ENCODE assay signal across 18 cellular contexts in the genomic region with DNA sequence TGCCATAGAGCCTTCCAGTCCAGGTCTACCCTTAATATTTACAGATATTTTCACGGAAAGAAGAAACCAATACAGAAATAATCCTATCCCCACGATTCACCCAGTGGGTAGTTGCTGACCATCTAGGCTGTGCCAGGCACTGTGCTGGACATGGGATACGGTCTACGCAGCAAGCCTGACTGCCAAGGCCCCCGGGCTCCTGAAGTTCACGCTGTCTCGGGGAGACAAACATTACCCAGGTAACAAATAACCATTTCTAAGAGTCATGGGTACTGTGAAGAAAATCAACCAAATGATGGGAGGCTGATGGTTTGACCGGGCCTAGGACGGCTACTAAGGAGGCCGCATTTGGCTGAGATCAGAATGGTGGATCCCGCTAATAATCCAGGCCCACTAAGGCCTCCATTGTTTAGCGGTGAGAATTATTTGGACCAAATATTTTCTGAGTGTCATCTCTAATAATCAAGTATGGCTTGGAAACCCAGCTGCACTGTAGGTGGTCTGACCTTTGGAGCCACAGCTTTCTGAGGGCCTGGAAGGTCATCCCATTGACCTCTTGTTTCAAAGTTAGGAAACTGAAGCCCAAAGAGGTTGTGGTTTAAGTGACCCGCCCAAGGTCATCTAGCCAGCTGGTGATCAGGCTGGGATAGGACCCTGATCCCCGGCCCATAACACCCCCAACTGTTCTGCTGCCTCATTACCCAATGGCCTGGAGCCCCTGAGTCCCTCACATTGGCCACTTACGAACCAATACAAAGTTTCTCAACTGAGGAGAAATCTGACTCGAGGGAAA.
A peak's percentile ranks its signal among the peaks of the same experiment; 100 is the strongest.
DNase-seq lines count a peak whose midpoint lies in the region; ATAC-seq and TF ChIP-seq lines count a peak whose summit lies in the region.
"Had no signal": no experiment of that assay in that cellular context is flagged by ENCODE, and none has a peak within 500 bp of the region (broad histone marks: within the 10 kb centered on the region; RNA-seq: fewer than 3 reads in every experiment).

No MANE protein-coding gene starts in this region.

- H3K27ac Mint-ChIP-seq in type B pancreatic cell: no peak overlapping the region
- H3K27ac Mint-ChIP-seq in effector memory CD8-positive, alpha-beta T cell: no peak overlapping the region
- H3K27ac Mint-ChIP-seq: B cell; CD8-positive, alpha-beta T cell had no signal

- H4K20me1 ChIP-seq in osteoblast (ENCODE audit: insufficient read depth, low read length): no peaks in the 10 kb centered on the region

- H3K79me2 ChIP-seq in osteoblast (ENCODE audit: insufficient read depth, low read length): no peaks in the 10 kb centered on the region

- H3K4me1 Mint-ChIP-seq in type B pancreatic cell (ENCODE audit: unreplicated experiment): peaks cover 15% of the 10 kb centered on the region
- peaks cover 0 to 5% of the 10 kb centered on the region in 2 donors for H3K4me1 Mint-ChIP-seq in effector memory CD8-positive, alpha-beta T cell (ENCODE audit: low read depth in 2 of 2)

- no peaks in the 10 kb centered on the region for H3K36me3 Mint-ChIP-seq in type B pancreatic cell
- no peaks in the 10 kb centered on the region for H3K36me3 Mint-ChIP-seq in effector memory CD8-positive, alpha-beta T cell (ENCODE audit: insufficient read depth)
- H3K36me3 Mint-ChIP-seq: CD8-positive, alpha-beta T cell had no signal

- DNase-seq in coronary artery (ENCODE audit: low spot score) (peak; percentile 64), mesenteric fat pad (ENCODE audit: low spot score) (peak; percentile 30), type B pancreatic cell (ENCODE audit: extremely low spot score, unreplicated experiment) (peak; percentile 25), putamen (ENCODE audit: low spot score) (no peak), osteoblast (ENCODE audit: insufficient read length, low spot score, missing footprints) (no peak)
- no peak for DNase-seq in effector memory CD8-positive, alpha-beta T cell
- DNase-seq: Caco-2; CD8-positive, alpha-beta T cell; GM23248; H7; Karpas-422; NCI-H146; NCI-H446; NCI-H524 treated with DMSO at 0.1 percent for 48 hours; NCI-H774 had no signal

- TF ChIP-seq CTCF in VCaP (conservative IDR thresholded peaks at IDR 0.05) (no peak), coronary artery (IDR thresholded peaks at IDR 0.05) (no peak), type B pancreatic cell (conservative IDR thresholded peaks at IDR 0.05) (no peak), osteoblast (IDR thresholded peaks at IDR 0.05; ENCODE audit: extremely low read depth, low read depth, low read length) (no peak)

- peaks cover 18% of the 10 kb centered on the region for H3K27me3 ChIP-seq in osteoblast (ENCODE audit: insufficient read depth, low read length)

- H3K4me2 ChIP-seq in osteoblast (ENCODE audit: insufficient read depth, low read length): no peak overlapping the region

- H3K4me3 Mint-ChIP-seq in type B pancreatic cell: no peak overlapping the region
- no peak overlapping the region for H3K4me3 Mint-ChIP-seq in effector memory CD8-positive, alpha-beta T cell
- H3K4me3 Mint-ChIP-seq: B cell; CD8-positive, alpha-beta T cell had no signal

- H3K27me3 Mint-ChIP-seq in type B pancreatic cell: peaks cover 45% of the 10 kb centered on the region
- H3K27me3 Mint-ChIP-seq in effector memory CD8-positive, alpha-beta T cell: peaks cover 50 to 65% of the 10 kb centered on the region in 2 donors

- H2AFZ ChIP-seq in osteoblast (ENCODE audit: low read length): no peak overlapping the region
- H2AFZ ChIP-seq: GM23248 had no signal

- no peak for ATAC-seq in effector memory CD8-positive, alpha-beta T cell (replicated peaks)
- ATAC-seq: CD8-positive, alpha-beta T cell had no signal

- H3K4me1 ChIP-seq in osteoblast (ENCODE audit: insufficient read depth, low read length): no peaks in the 10 kb centered on the region

- H3K27ac ChIP-seq in VCaP (peak overlapping the region; percentile 27), coronary artery (no peak overlapping the region), osteoblast (ENCODE audit: low read depth, low read length) (no peak overlapping the region)
- H3K27ac ChIP-seq: C4-2B, GM23248 had no signal

- no peaks in the 10 kb centered on the region for H3K36me3 ChIP-seq in osteoblast (ENCODE audit: insufficient read depth, low read length)

- no peak overlapping the region for H3K4me3 ChIP-seq in coronary artery
- no peak overlapping the region for H3K4me3 ChIP-seq in osteoblast (ENCODE audit: insufficient read depth, low read length)
- H3K4me3 ChIP-seq: GM23248 had no signal

- no peaks in the 10 kb centered on the region for H3K9me3 Mint-ChIP-seq in type B pancreatic cell
- no peaks in the 10 kb centered on the region for H3K9me3 Mint-ChIP-seq in effector memory CD8-positive, alpha-beta T cell
- H3K9me3 Mint-ChIP-seq: CD8-positive, alpha-beta T cell had no signal

- no peaks in the 10 kb centered on the region for H3K9me3 ChIP-seq in osteoblast (ENCODE audit: low read depth, low read length)
- H3K9me3 ChIP-seq: Caco-2 had no signal

Comparison
In these comparisons a context has a peak if more than half of its experiments do, and no peak if none do; other contexts are left out.
1. DNase-seq: peak in coronary artery (single experiment), mesenteric fat pad (single experiment) and type B pancreatic cell (single experiment); none in putamen (single experiment), osteoblast (single experiment) and effector memory CD8-positive, alpha-beta T cell (0 of 3).